In genomic region chr3:72279631-72280041, GRCh38 we compare ENCODE assay signal across 12 cellular contexts.
"Had no signal": no experiment of that assay in that cellular context is flagged by ENCODE, and none has a peak within 500 bp of the region (broad histone marks: within the 10 kb centered on the region; RNA-seq: fewer than 3 reads in every experiment).

No MANE protein-coding gene starts in this region.

- ATAC-seq: left lobe of liver had no signal

- H3K36me3 ChIP-seq: cardiac muscle cell, ovary had no signal

- H3K4me3 ChIP-seq: cardiac muscle cell, ovary, SK-N-MC, skin epidermis had no signal

- DNase-seq: activated CD4-positive, alpha-beta T cell treated with anti-CD3 and anti-CD28 coated beads for 48 hours; activated naive CD8-positive, alpha-beta T cell treated with anti-CD3 and anti-CD28 coated beads, Interleukin-2, amount 10 ng/mL, durations not matched to agents 7 days and 5 days; foreskin melanocyte; head of caudate nucleus; mammary epithelial cell; ovary; T-helper 1 cell; trophoblast cell had no signal

- H3K27ac ChIP-seq: cardiac muscle cell, ovary, SK-N-MC, skin epidermis had no signal

- H3K27me3 ChIP-seq: cardiac muscle cell, ovary had no signal

- H3K9me3 ChIP-seq: ovary had no signal
